Comparison of ENCODE assay signal across 8 cellular contexts in the genomic region with DNA sequence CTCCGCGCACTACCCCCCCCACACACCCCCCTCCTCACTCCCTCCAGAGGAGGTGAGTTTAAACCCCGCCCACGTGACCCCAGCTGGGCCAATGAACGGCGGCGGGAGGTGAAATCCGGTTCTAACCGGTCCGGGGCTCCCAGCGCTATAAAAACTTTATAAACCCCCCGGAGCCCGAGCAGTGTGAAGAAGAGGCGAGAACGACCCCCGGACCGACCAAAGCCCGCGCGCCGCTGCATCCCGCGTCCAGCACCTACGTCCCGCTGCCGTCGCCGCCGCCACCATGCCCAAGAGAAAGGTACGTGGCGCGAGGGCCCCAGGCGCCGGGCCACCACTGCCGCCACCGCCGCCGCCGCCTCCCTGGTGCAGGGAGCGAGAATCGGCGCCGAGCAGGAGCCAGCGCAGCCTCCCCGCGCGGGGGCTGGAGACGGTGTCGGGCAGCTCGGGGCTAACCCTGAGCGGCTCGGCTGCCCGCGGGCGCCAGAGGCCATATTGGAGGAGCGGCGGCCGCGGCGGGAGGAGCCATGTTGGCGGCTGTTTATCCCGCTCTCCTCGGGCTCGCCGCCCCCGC. TPM values are rescaled to one million over a fixed set of nuclear protein-coding genes. Genes with fewer than 3 reads are reported as not detected.
DNase-seq lines count a peak whose midpoint lies in the region; ATAC-seq and TF ChIP-seq lines count a peak whose summit lies in the region.

A gene (plus strand): TSS at position 111 of the 571 bp plus-strand sequence. CDS start 173 bp downstream, at position 284.

- DNase-seq in ELF-1 (ENCODE audit: low read depth, low spot score) (peak; percentile 94), GOT3 (lab: John Stamatoyannopoulos, UW) (peak; percentile 76), LNCaP clone FGC (ENCODE audit: low read depth) (peak; percentile 17), SK-N-DZ (ENCODE audit: low spot score) (peak; percentile 93)
- peak; percentile 90 for DNase-seq in activated naive CD4-positive, alpha-beta T cell treated with Interleukin-2 at 50 U/mL for 16 hours

- H3K27ac ChIP-seq in gastroesophageal sphincter (peak within 1 kb of the TSS; percentile 89 to 100 (median 100)), neutrophil (peak within 1 kb of the TSS; percentile 98), subcutaneous abdominal adipose tissue (ENCODE audit: low read depth, low read length) (peak within 1 kb of the TSS; percentile 91)

- H3K9ac ChIP-seq in subcutaneous abdominal adipose tissue (ENCODE audit: low read length in 5 of 5), result peak within 1 kb of the TSS in 4 of 5 donors; percentile 17 to 86 (median 80)

- peaks cover 0 to 54% of the 10 kb centered on the region in 2 donors for H3K36me3 ChIP-seq in gastroesophageal sphincter
- H3K36me3 ChIP-seq in neutrophil, result peaks cover 40% of the 10 kb centered on the region
- H3K36me3 ChIP-seq in subcutaneous abdominal adipose tissue (ENCODE audit: control insufficient read depth in 5 of 5, insufficient read depth in 5 of 5, low read length in 5 of 5), result peaks cover 30 to 54% (median 37%) of the 10 kb centered on the region in 5 donors

- no CpG with 5 or more reads among the region's 66 CpGs for WGBS in gastroesophageal sphincter (ENCODE audit: low coverage in 1 of 2), 2 donors

- TF ChIP-seq EP300 in gastroesophageal sphincter (IDR thresholded peaks at IDR 0.05), result no peak

- peak; percentile 22 to 45 for TF ChIP-seq POLR2A in gastroesophageal sphincter (IDR thresholded peaks at IDR 0.05)

- H3K4me1 ChIP-seq in gastroesophageal sphincter, result peaks cover 0 to 37% (median 15%) of the 10 kb centered on the region in 3 donors
- peaks cover 53 to 61% of the 10 kb centered on the region in 2 experiments for H3K4me1 ChIP-seq in neutrophil (ENCODE audit: control insufficient read depth in 1 of 2, insufficient read depth in 1 of 2, low read depth in 1 of 2, low read length in 1 of 2)
- H3K4me1 ChIP-seq in subcutaneous abdominal adipose tissue (ENCODE audit: control insufficient read depth in 5 of 5, insufficient read depth in 5 of 5, low read length in 5 of 5), result peaks cover 8 to 44% (median 40%) of the 10 kb centered on the region in 5 donors

- peak within 1 kb of the TSS; percentile 67 for H3K4me3 ChIP-seq in LNCaP clone FGC (ENCODE audit: low read depth, low read length)
- H3K4me3 ChIP-seq in gastroesophageal sphincter, result peak within 1 kb of the TSS; percentile 70 to 100
- H3K4me3 ChIP-seq in neutrophil (ENCODE audit: low read depth in 1 of 2, low read length in 1 of 2), result peak within 1 kb of the TSS; percentile 94 to 99
- H3K4me3 ChIP-seq in subcutaneous abdominal adipose tissue (ENCODE audit: low read depth in 1 of 5, low read length in 5 of 5), result peak within 1 kb of the TSS; percentile 69 to 81 (median 80)

- H3K9me3 ChIP-seq in gastroesophageal sphincter, result no peaks in the 10 kb centered on the region
- H3K9me3 ChIP-seq in neutrophil, result no peaks in the 10 kb centered on the region
- no peaks in the 10 kb centered on the region for H3K9me3 ChIP-seq in subcutaneous abdominal adipose tissue (ENCODE audit: control insufficient read depth in 5 of 5, low read length in 5 of 5)

- H3K27me3 ChIP-seq in gastroesophageal sphincter (no peaks in the 10 kb centered on the region), neutrophil (no peaks in the 10 kb centered on the region), subcutaneous abdominal adipose tissue (ENCODE audit: control insufficient read depth in 5 of 5, insufficient read depth in 4 of 5, low read length in 5 of 5) (no peaks in the 10 kb centered on the region)

- TF ChIP-seq CTCF in LNCaP clone FGC (IDR thresholded peaks at IDR 0.05; ENCODE audit: control insufficient read depth, extremely low read depth, insufficient read depth) (no peak), gastroesophageal sphincter (IDR thresholded peaks at IDR 0.05) (no peak), neutrophil (IDR thresholded peaks at IDR 0.05) (no peak)

- ATAC-seq in gastroesophageal sphincter, result peak; percentile 78

RNA-seq across cellular contexts. Expression of the gene that starts here (rescaled TPM):
- polyA plus RNA-seq in SK-N-DZ (2014; cell fraction: cytosol; rRNA removed), result 665 and 667 TPM in 2 replicates
- 670 and 900 TPM in 2 replicates for polyA plus RNA-seq in SK-N-DZ (2014; cell fraction: nucleus; rRNA removed)
- 100 to 1,000 TPM; 128 to 288 (median 252) TPM for total RNA-seq in gastroesophageal sphincter

Comparison
In these comparisons a context has a peak if more than half of its experiments do, and no peak if none do; other contexts are left out.
1. Peak in every context shown above with its lines: DNase-seq, ATAC-seq, H3K4me3 ChIP-seq and H3K27ac ChIP-seq.
2. DNase-seq: peak in every context shown above with its lines; median percentile 94 in ELF-1; 93 in SK-N-DZ; 90 in activated naive CD4-positive, alpha-beta T cell treated with Interleukin-2 at 50 U/mL for 16 hours; 76 in GOT3; 17 in LNCaP clone FGC.